8 cellular contexts compared by ENCODE assay signal in the genomic region with DNA sequence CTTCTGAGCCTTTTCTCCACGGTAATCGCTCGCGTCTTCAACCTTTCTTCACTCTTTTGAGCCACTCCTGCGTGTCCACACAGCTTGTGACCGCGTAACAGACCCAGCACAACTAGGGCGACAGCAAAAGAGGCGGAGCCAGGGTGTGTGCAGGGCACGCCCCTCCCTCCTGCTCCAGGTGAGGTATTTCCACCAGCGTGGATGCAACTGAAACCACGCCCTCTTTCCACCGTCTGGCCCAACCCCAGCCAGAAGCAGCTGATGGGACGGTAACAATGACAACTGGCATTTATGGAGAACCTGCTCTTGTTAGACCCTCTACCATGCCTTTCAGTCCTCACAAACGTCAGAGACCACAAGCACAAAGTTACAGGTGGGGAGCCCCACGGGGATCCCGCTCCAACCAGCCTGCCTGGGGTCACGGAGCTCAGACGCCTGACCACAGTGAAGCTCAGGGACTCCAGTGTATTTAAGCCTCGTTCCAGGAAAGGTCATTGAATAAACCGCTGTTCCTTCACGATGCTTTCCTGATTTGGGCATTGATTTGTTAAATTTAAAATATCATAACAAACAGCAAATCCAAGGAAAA. TPM values are rescaled to one million over a fixed set of nuclear protein-coding genes. Genes with fewer than 3 reads are reported as not detected.
A peak's percentile ranks its signal among the peaks of the same experiment; 100 is the strongest.
DNase-seq lines count a peak whose midpoint lies in the region; ATAC-seq, FAIRE-seq and TF ChIP-seq lines count a peak whose summit lies in the region.

No MANE protein-coding gene starts in this region.

- H4K20me1 ChIP-seq in GM23248 (ENCODE audit: insufficient read depth), result 0 out of 2 replicates have a peak, but pooled peaks cover 9% of the 10 kb centered on the region

- TF ChIP-seq CTCF in WI38 (IDR thresholded peaks at IDR 0.05; ENCODE audit: low read depth, low read length) (no peak), gastroesophageal sphincter (IDR thresholded peaks at IDR 0.05) (no peak), sigmoid colon (IDR thresholded peaks at IDR 0.05) (no peak)

- H3K4me2 ChIP-seq in GM23248 (ENCODE audit: unreplicated experiment), result peak overlapping the region; percentile 91

- no peak for FAIRE-seq in GM19239 (lab: Jason Lieb, UNC)

- TF ChIP-seq EP300 in gastroesophageal sphincter (IDR thresholded peaks at IDR 0.05), result no peak
- TF ChIP-seq EP300 in sigmoid colon (IDR thresholded peaks at IDR 0.05), result no peak

- peaks cover 37% of the 10 kb centered on the region for H3K4me1 ChIP-seq in GM23248 (ENCODE audit: insufficient read depth)
- peaks cover 0 to 76% (median 44%) of the 10 kb centered on the region in 3 donors for H3K4me1 ChIP-seq in gastroesophageal sphincter
- peaks cover 0 to 77% (median 63%) of the 10 kb centered on the region in 4 donors for H3K4me1 ChIP-seq in sigmoid colon

- in situ Hi-C loops in GM23248 (cut with MboI), result loop anchor here (5.0 to 10.0 kb wide), 3 partner anchors 78 to 235 kb away; no protein-coding TSS in a partner anchor

- peak overlapping the region; percentile 99 for H3K9ac ChIP-seq in GM23248

- no peaks in the 10 kb centered on the region for H3K9me2 ChIP-seq in GM23248 (ENCODE audit: insufficient read depth)

- 5 to 6% methylated on average over 22 of the region's 22 CpGs for WGBS in GM23248 (ENCODE audit: low coverage in 1 of 2, low lambda C conversion rate in 2 of 2, missing lambda C conversion rate in 2 of 2), 2 experiments
- 57% methylated on average over 8 of the region's 22 CpGs; no CpG with 5 or more reads in 1 of the 2 donors for WGBS in gastroesophageal sphincter (ENCODE audit: low coverage in 1 of 2), 2 donors
- WGBS in sigmoid colon, 2 donors, result 19 to 65% methylated on average over 22 of the region's 22 CpGs

- DNase-seq in GM23248, result no peak
- no peak for DNase-seq in sigmoid colon
- no peak for DNase-seq in GM19239 (ENCODE audit: insufficient read length, low spot score)
- no peak for DNase-seq in OCI-M2 (lab: John Stamatoyannopoulos, UW; ENCODE audit: unreplicated experiment)
- no peak for DNase-seq in putamen (ENCODE audit: low spot score)

- H3K4me3 ChIP-seq in GM23248 (peak overlapping the region; percentile 86), WI38 (ENCODE audit: low read depth, low read length) (peak overlapping the region; percentile 88), gastroesophageal sphincter (peak overlapping the region; percentile 75 to 86), sigmoid colon (peak overlapping the region; percentile 58 to 98 (median 70))

- peaks cover 33% of the 10 kb centered on the region for H3F3A ChIP-seq in GM23248 (ENCODE audit: insufficient read depth)

- TF ChIP-seq POLR2A in gastroesophageal sphincter (IDR thresholded peaks at IDR 0.05), result no peak
- TF ChIP-seq POLR2A in sigmoid colon (IDR thresholded peaks at IDR 0.05), result no peak

- no peaks in the 10 kb centered on the region for H3K27me3 ChIP-seq in GM23248 (replicated peaks; ENCODE audit: insufficient read depth)
- H3K27me3 ChIP-seq in gastroesophageal sphincter, result no peaks in the 10 kb centered on the region
- no peaks in the 10 kb centered on the region for H3K27me3 ChIP-seq in sigmoid colon

- peaks cover 67% of the 10 kb centered on the region for H3K79me2 ChIP-seq in GM23248 (ENCODE audit: insufficient read depth)

- H3K27ac ChIP-seq in GM23248 (peak overlapping the region; percentile 94), gastroesophageal sphincter (peak overlapping the region; percentile 96 to 99 (median 98)), sigmoid colon (peak overlapping the region; percentile 92 to 100 (median 97))

- ATAC-seq in gastroesophageal sphincter (no peak), HG03432 (IDR thresholded peaks at IDR 0.05; ENCODE audit: unreplicated experiment) (no peak)

- intact Hi-C loops in sigmoid colon (cut with DNase I), result no loop called here

- H2AFZ ChIP-seq in GM23248, result no peak overlapping the region

- H3K36me3 ChIP-seq in GM23248 (ENCODE audit: low read depth), result no peaks in the 10 kb centered on the region
- H3K36me3 ChIP-seq in gastroesophageal sphincter, result peaks cover 0 to 4% of the 10 kb centered on the region in 2 donors
- no peaks in the 10 kb centered on the region for H3K36me3 ChIP-seq in sigmoid colon

- no peaks in the 10 kb centered on the region for H3K9me3 ChIP-seq in GM23248 (ENCODE audit: low read depth)
- no peaks in the 10 kb centered on the region for H3K9me3 ChIP-seq in gastroesophageal sphincter
- no peaks in the 10 kb centered on the region for H3K9me3 ChIP-seq in sigmoid colon

RNA-seq across cellular contexts. Expression of gene PXDC1, which starts 2.0 kb away (rescaled TPM):
- 167 and 192 TPM in 2 replicates for total RNA-seq in GM23248 (2014; rRNA removed; shearing (Covaris generic))
- polyA plus RNA-seq in GM23248 (2016; fragmentation: Nextera tagmentation; extraction: Ambion mirVana) (122 and 135 TPM in 2 replicates), sigmoid colon (10 to 100 TPM in 1 of 3 donors, 1 to 10 TPM in 2; 9.0 to 22.2 (median 9.1) TPM)
- total RNA-seq in gastroesophageal sphincter (100 to 1,000 TPM in 3 of 4 donors, 10 to 100 TPM in 1; 78.3 to 182 (median 152) TPM), sigmoid colon (100 to 1,000 TPM in 1 of 4 donors, 10 to 100 TPM in 3; 46.7 to 116 (median 75.9) TPM)
